In the genomic region with DNA sequence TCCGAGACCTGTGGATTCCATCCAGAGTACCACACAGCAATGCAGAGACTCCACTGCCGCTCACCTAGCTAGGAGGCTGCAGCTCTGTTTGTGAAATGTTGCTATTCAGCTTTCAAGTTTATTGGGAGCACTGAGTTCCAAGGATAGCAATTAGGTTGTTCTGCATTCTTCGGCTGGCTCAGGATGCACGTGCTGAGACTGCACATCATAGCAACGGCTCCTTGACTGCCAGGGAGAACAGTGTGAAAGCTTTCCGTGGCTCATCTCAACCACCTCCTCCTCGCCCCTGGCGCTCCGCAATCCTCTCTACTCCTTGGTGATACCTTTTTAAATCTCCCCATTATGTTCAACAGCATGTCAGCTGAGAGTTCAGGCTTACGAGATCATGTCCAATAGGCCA, we compare ENCODE assay signal across 28 cellular contexts.
"Had no signal": no experiment of that assay in that cellular context is flagged by ENCODE, and none has a peak within 500 bp of the region (broad histone marks: within the 10 kb centered on the region; RNA-seq: fewer than 3 reads in every experiment).

No MANE protein-coding gene starts in this region.

- H3K9me3 Mint-ChIP-seq: activated CD8-positive, alpha-beta T cell treated with anti-CD3 and anti-CD28 coated beads for 36 hours; activated naive CD8-positive, alpha-beta T cell treated with anti-CD3 and anti-CD28 coated beads for 36 hours; activated T-cell treated with anti-CD3 and anti-CD28 coated beads, Interleukin-2, amount 50 U/mL, for 72 hours; activated T-helper 17 cell treated with anti-CD3 and anti-CD28 coated beads, Interleukin-2, amount 50 U/mL, for 72 hours; central memory CD8-positive, alpha-beta T cell had no signal

- DNase-seq: activated CD4-positive, alpha-beta T cell treated with anti-CD3 and anti-CD28 coated beads, Interleukin-2, amount 10 ng/mL, durations not matched to agents 24 days and 14 days; activated CD4-positive, alpha-beta T cell treated with anti-CD3 and anti-CD28 coated beads, Interleukin-2, amount 50 U/mL, for 4 hours; activated CD8-positive, alpha-beta T cell treated with anti-CD3 and anti-CD28 coated beads for 36 hours; activated effector memory CD4-positive, alpha-beta T cell treated with anti-CD3 and anti-CD28 coated beads, Interleukin-2, amount 50 U/mL, for 16 hours; activated naive CD4-positive, alpha-beta T cell; activated naive CD8-positive, alpha-beta T cell treated with anti-CD3 and anti-CD28 coated beads for 36 hours; activated T-cell treated with anti-CD3 and anti-CD28 coated beads, Interleukin-2, amount 50 U/mL, for 1 hour; activated T-cell treated with anti-CD3 and anti-CD28 coated beads, Interleukin-2, amount 50 U/mL, for 72 hours; amniotic stem cell; aorta; brain microvascular endothelial cell; Karpas-422; MM.1S; MV-4-11; NCI-H1092; NCI-H1436 treated with DMSO at 0.1 percent for 48 hours; NCI-H1694 treated with DMSO at 0.1 percent for 48 hours; NCI-H2029; NCI-H345; NCI-H524 treated with DMSO at 0.1 percent for 48 hours; SHP77; SJCRH30; T1000 had no signal

- H3K27me3 Mint-ChIP-seq: activated CD4-positive, alpha-beta T cell treated with anti-CD3 and anti-CD28 coated beads, Interleukin-2, amount 10 ng/mL, durations not matched to agents 24 days and 14 days; activated CD8-positive, alpha-beta T cell treated with anti-CD3 and anti-CD28 coated beads for 36 hours; activated naive CD8-positive, alpha-beta T cell treated with anti-CD3 and anti-CD28 coated beads for 36 hours; activated T-helper 17 cell treated with anti-CD3 and anti-CD28 coated beads, Interleukin-2, amount 50 U/mL, for 72 hours had no signal

- H3K4me3 ChIP-seq: cardiac muscle cell, K562, SJCRH30, SK-N-MC had no signal

- H3K4me1 Mint-ChIP-seq: activated naive CD8-positive, alpha-beta T cell treated with anti-CD3 and anti-CD28 coated beads for 36 hours; central memory CD8-positive, alpha-beta T cell had no signal

- H3K36me3 Mint-ChIP-seq: activated naive CD8-positive, alpha-beta T cell treated with anti-CD3 and anti-CD28 coated beads for 36 hours had no signal

- H3K36me3 ChIP-seq: brain microvascular endothelial cell, cardiac muscle cell, SJCRH30 had no signal

- H3K27ac ChIP-seq: brain microvascular endothelial cell, cardiac muscle cell, SJCRH30, SK-N-MC had no signal

- H3K27ac Mint-ChIP-seq: activated CD4-positive, alpha-beta T cell treated with anti-CD3 and anti-CD28 coated beads, Interleukin-2, amount 10 ng/mL, durations not matched to agents 24 days and 14 days; activated CD8-positive, alpha-beta T cell treated with anti-CD3 and anti-CD28 coated beads for 36 hours; activated naive CD8-positive, alpha-beta T cell treated with anti-CD3 and anti-CD28 coated beads for 36 hours had no signal

- H3K27me3 ChIP-seq: brain microvascular endothelial cell, cardiac muscle cell had no signal

- H3K4me1 ChIP-seq: SJCRH30 had no signal

- H3K4me3 Mint-ChIP-seq: activated CD4-positive, alpha-beta T cell treated with anti-CD3 and anti-CD28 coated beads, Interleukin-2, amount 10 ng/mL, durations not matched to agents 24 days and 14 days; activated CD8-positive, alpha-beta T cell treated with anti-CD3 and anti-CD28 coated beads for 36 hours; activated naive CD8-positive, alpha-beta T cell treated with anti-CD3 and anti-CD28 coated beads for 36 hours; activated T-helper 17 cell treated with anti-CD3 and anti-CD28 coated beads, Interleukin-2, amount 50 U/mL, for 72 hours; central memory CD8-positive, alpha-beta T cell had no signal

- H3K9me3 ChIP-seq: SJCRH30 had no signal
